In genomic region chr21:46599251-46599572, GRCh38 we compare ENCODE assay signal across 9 cellular contexts. TPM values are rescaled to one million over a fixed set of nuclear protein-coding genes. Genes with fewer than 3 reads are reported as not detected.
DNase-seq lines count a peak whose midpoint lies in the region; ATAC-seq and TF ChIP-seq lines count a peak whose summit lies in the region.
"Had no signal": no experiment of that assay in that cellular context is flagged by ENCODE, and none has a peak within 500 bp of the region (broad histone marks: within the 10 kb centered on the region; RNA-seq: fewer than 3 reads in every experiment).

No MANE protein-coding gene starts in this region.

- H3K9me3 Mint-ChIP-seq in activated CD4-positive, alpha-beta T cell treated with anti-CD3 and anti-CD28 coated beads, Interleukin-2, amount 10 ng/mL, durations not matched to agents 24 days and 14 days, result peaks cover 4% of the 10 kb centered on the region
- H3K9me3 Mint-ChIP-seq in activated CD4-positive, alpha-beta T cell treated with anti-CD3 and anti-CD28 coated beads for 36 hours (ENCODE audit: low read depth), result no peaks in the 10 kb centered on the region
- no peaks in the 10 kb centered on the region for H3K9me3 Mint-ChIP-seq in type B pancreatic cell

- no peaks in the 10 kb centered on the region for H3K4me1 Mint-ChIP-seq in activated CD4-positive, alpha-beta T cell treated with anti-CD3 and anti-CD28 coated beads, Interleukin-2, amount 10 ng/mL, durations not matched to agents 24 days and 14 days
- H3K4me1 Mint-ChIP-seq in activated CD4-positive, alpha-beta T cell treated with anti-CD3 and anti-CD28 coated beads for 36 hours, result peaks cover 12% of the 10 kb centered on the region
- H3K4me1 Mint-ChIP-seq in type B pancreatic cell (ENCODE audit: unreplicated experiment), result peaks cover 24% of the 10 kb centered on the region

- intact Hi-C loops in activated CD4-positive, alpha-beta T cell treated with anti-CD3 and anti-CD28 coated beads, Interleukin-2, amount 10 ng/mL, durations not matched to agents 24 days and 14 days (cut with micrococcal nuclease), result no loop called here
- intact Hi-C loops in activated CD4-positive, alpha-beta T cell treated with anti-CD3 and anti-CD28 coated beads for 36 hours (cut with DNase I, micrococcal nuclease), result no loop called here

- no peak overlapping the region for H3K4me3 Mint-ChIP-seq in activated CD4-positive, alpha-beta T cell treated with anti-CD3 and anti-CD28 coated beads, Interleukin-2, amount 10 ng/mL, durations not matched to agents 24 days and 14 days
- no peak overlapping the region for H3K4me3 Mint-ChIP-seq in activated CD4-positive, alpha-beta T cell treated with anti-CD3 and anti-CD28 coated beads for 36 hours
- H3K4me3 Mint-ChIP-seq in type B pancreatic cell, result peak overlapping the region; percentile 44
- H3K4me3 Mint-ChIP-seq: activated CD8-positive, alpha-beta T cell treated with anti-CD3 and anti-CD28 coated beads, Interleukin-2, amount 10 ng/mL, durations not matched to agents 7 days and 5 days had no signal

- no peak for TF ChIP-seq CTCF in type B pancreatic cell (conservative IDR thresholded peaks at IDR 0.05)

- H3K27me3 Mint-ChIP-seq in activated CD4-positive, alpha-beta T cell treated with anti-CD3 and anti-CD28 coated beads, Interleukin-2, amount 10 ng/mL, durations not matched to agents 24 days and 14 days, result no peaks in the 10 kb centered on the region
- no peaks in the 10 kb centered on the region for H3K27me3 Mint-ChIP-seq in activated CD4-positive, alpha-beta T cell treated with anti-CD3 and anti-CD28 coated beads for 36 hours
- H3K27me3 Mint-ChIP-seq in type B pancreatic cell, result no peaks in the 10 kb centered on the region

- no peak for ATAC-seq in activated CD4-positive, alpha-beta T cell treated with anti-CD3 and anti-CD28 coated beads for 36 hours
- ATAC-seq in left lobe of liver (peak; percentile 38), HG02870 (IDR thresholded peaks at IDR 0.05; ENCODE audit: unreplicated experiment) (no peak), HG03521 (IDR thresholded peaks at IDR 0.05; ENCODE audit: unreplicated experiment) (no peak), GM19467 (IDR thresholded peaks at IDR 0.05; ENCODE audit: unreplicated experiment) (no peak)
- ATAC-seq: activated CD8-positive, alpha-beta T cell treated with anti-CD3 and anti-CD28 coated beads, Interleukin-2, amount 10 ng/mL, durations not matched to agents 7 days and 5 days had no signal

- H3K27ac Mint-ChIP-seq in activated CD4-positive, alpha-beta T cell treated with anti-CD3 and anti-CD28 coated beads, Interleukin-2, amount 10 ng/mL, durations not matched to agents 24 days and 14 days, result no peak overlapping the region
- no peak overlapping the region for H3K27ac Mint-ChIP-seq in activated CD4-positive, alpha-beta T cell treated with anti-CD3 and anti-CD28 coated beads for 36 hours
- H3K27ac Mint-ChIP-seq in type B pancreatic cell, result peak overlapping the region; percentile 8
- H3K27ac Mint-ChIP-seq: activated CD8-positive, alpha-beta T cell treated with anti-CD3 and anti-CD28 coated beads, Interleukin-2, amount 10 ng/mL, durations not matched to agents 7 days and 5 days had no signal

- CTCF ChIA-PET in activated CD4-positive, alpha-beta T cell treated with anti-CD3 and anti-CD28 coated beads for 36 hours (lab: Charles Lee), result interaction anchor here (1.8 kb wide), 1 partner anchor 13 kb away, joined by 4 read pairs; no protein-coding TSS in a partner anchor

- DNase-seq in activated CD4-positive, alpha-beta T cell treated with anti-CD3 and anti-CD28 coated beads, Interleukin-2, amount 10 ng/mL, durations not matched to agents 24 days and 14 days, result peak; percentile 67
- DNase-seq in activated CD4-positive, alpha-beta T cell treated with anti-CD3 and anti-CD28 coated beads for 36 hours, result no peak
- DNase-seq in dermis blood vessel endothelial cell (peak; percentile 98), left lobe of liver (ENCODE audit: low spot score) (no peak), type B pancreatic cell (ENCODE audit: extremely low spot score, unreplicated experiment) (no peak)
- DNase-seq: activated CD8-positive, alpha-beta T cell treated with anti-CD3 and anti-CD28 coated beads, Interleukin-2, amount 10 ng/mL, durations not matched to agents 7 days and 5 days had no signal

- no peaks in the 10 kb centered on the region for H3K36me3 Mint-ChIP-seq in activated CD4-positive, alpha-beta T cell treated with anti-CD3 and anti-CD28 coated beads, Interleukin-2, amount 10 ng/mL, durations not matched to agents 24 days and 14 days (ENCODE audit: low read depth)
- H3K36me3 Mint-ChIP-seq in activated CD4-positive, alpha-beta T cell treated with anti-CD3 and anti-CD28 coated beads for 36 hours (ENCODE audit: low read depth), result peaks cover 4% of the 10 kb centered on the region
- no peaks in the 10 kb centered on the region for H3K36me3 Mint-ChIP-seq in type B pancreatic cell

- POLR2A ChIA-PET in activated CD4-positive, alpha-beta T cell treated with anti-CD3 and anti-CD28 coated beads for 36 hours (lab: Charles Lee), result no interaction called here

RNA-seq across cellular contexts. Expression of gene S100B, which starts 5.7 kb away (rescaled TPM):
- total RNA-seq in activated CD4-positive, alpha-beta T cell treated with anti-CD3 and anti-CD28 coated beads, Interleukin-2, amount 10 ng/mL, durations not matched to agents 24 days and 14 days, result not detected in 2 replicates
- not detected for total RNA-seq in activated CD4-positive, alpha-beta T cell treated with anti-CD3 and anti-CD28 coated beads for 36 hours
- total RNA-seq in dermis blood vessel endothelial cell (not detected in 2 replicates), left lobe of liver (not detected), type B pancreatic cell (ENCODE audit: low replicate concordance) (5.5 TPM in 1 of 2 replicates, not detected in the other)

RNA-seq across cellular contexts. Expression of gene PRMT2, which starts 36.3 kb away (rescaled TPM):
- 56.7 and 59.4 TPM in 2 replicates for total RNA-seq in activated CD4-positive, alpha-beta T cell treated with anti-CD3 and anti-CD28 coated beads, Interleukin-2, amount 10 ng/mL, durations not matched to agents 24 days and 14 days
- total RNA-seq in activated CD4-positive, alpha-beta T cell treated with anti-CD3 and anti-CD28 coated beads for 36 hours, result 10 to 100 TPM; 60.9 to 74.1 TPM
- total RNA-seq in dermis blood vessel endothelial cell (158 and 202 TPM in 2 replicates), left lobe of liver (15.3 TPM), type B pancreatic cell (ENCODE audit: low replicate concordance) (63.4 and 74.8 TPM in 2 replicates)

Comparison
In these comparisons a context has a peak if more than half of its experiments do, and no peak if none do; other contexts are left out.
1. DNase-seq: peak in activated CD4-positive, alpha-beta T cell treated with anti-CD3 and anti-CD28 coated beads, Interleukin-2, amount 10 ng/mL, durations not matched to agents 24 days and 14 days (single experiment) and dermis blood vessel endothelial cell (single experiment); none in activated CD4-positive, alpha-beta T cell treated with anti-CD3 and anti-CD28 coated beads for 36 hours (single experiment), left lobe of liver (single experiment) and type B pancreatic cell (single experiment).